Comparison of ENCODE assay signal across 8 cellular contexts in the genomic region with DNA sequence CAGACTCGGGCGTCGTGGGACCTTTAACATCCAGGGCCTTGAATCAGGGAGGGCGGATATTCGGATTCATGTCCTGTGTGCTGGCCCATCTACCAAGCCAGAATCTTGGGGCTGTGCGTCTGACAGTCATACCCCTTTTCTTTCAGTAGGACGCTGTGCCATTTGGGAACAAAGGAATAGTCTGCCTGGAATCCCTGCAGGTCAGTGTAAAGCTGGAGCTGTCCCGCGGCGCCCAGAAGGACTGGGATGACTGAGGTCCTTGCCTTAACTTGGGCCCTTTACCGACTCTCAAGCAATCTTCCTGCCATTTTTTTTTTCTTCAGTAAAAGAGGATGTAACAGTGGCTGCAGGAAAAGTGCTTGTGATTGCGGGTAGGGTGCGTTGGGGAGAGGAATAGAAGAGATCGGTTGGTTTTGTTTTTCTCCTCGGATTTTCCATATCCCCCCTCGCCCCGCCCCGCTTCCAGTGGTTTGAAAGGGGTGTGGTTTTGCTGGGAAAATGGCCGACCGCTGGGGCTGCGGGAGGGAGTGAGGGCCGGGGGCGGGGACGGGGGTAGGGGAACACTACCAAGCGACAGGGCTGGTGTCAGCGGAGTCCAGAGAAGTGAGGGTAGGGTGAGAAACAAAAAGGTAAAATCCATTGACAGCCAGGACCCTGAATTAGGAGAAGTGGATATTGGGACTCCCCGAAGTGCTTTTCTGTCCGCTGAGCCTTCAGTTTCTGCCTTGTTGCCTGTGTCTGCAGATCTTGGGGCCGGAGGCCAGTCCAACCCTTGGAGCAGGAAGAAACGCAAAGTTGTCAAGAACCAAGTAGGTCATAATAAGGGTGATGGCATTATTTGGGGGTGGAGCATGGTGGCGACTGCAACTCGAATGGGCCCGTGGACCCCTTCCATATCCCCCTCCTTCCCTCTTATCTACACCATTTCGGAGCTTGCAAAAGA. TPM values are rescaled to one million over a fixed set of nuclear protein-coding genes. Genes with fewer than 3 reads are reported as not detected.
DNase-seq lines count a peak whose midpoint lies in the region; ATAC-seq and TF ChIP-seq lines count a peak whose summit lies in the region.

No MANE protein-coding gene starts in this region.

- CTCF ChIA-PET in activated CD4-positive, alpha-beta T cell treated with anti-CD3 and anti-CD28 coated beads for 36 hours (lab: Charles Lee): no interaction called here

- in situ Hi-C loops in SK-MEL-5 (cut with HindIII; ENCODE audit: low pct_unique_long_range_greater_than_20kb, low sequenced_read_pairs): no loop called here

- TF ChIP-seq CTCF in epithelial cell of proximal tubule (conservative IDR thresholded peaks at IDR 0.05; ENCODE audit: low read depth, low read length) (no peak), thyroid gland (IDR thresholded peaks at IDR 0.05) (no peak)

- no peak for ATAC-seq in activated CD4-positive, alpha-beta T cell treated with anti-CD3 and anti-CD28 coated beads for 36 hours
- no peak for ATAC-seq in GM21825 (IDR thresholded peaks at IDR 0.05; ENCODE audit: unreplicated experiment)

- intact Hi-C loops in activated CD4-positive, alpha-beta T cell treated with anti-CD3 and anti-CD28 coated beads for 36 hours (cut with DNase I, micrococcal nuclease): loop anchor here in 1 of 2 experiments (10.0 kb wide), 1 partner anchor 136 kb away; no protein-coding TSS in a partner anchor
- intact Hi-C loops in thyroid gland (cut with DNase I): no loop called here

- H3K27ac Mint-ChIP-seq in activated CD4-positive, alpha-beta T cell treated with anti-CD3 and anti-CD28 coated beads for 36 hours: no peak overlapping the region

- H3K36me3 Mint-ChIP-seq in activated CD4-positive, alpha-beta T cell treated with anti-CD3 and anti-CD28 coated beads for 36 hours (ENCODE audit: low read depth): no peaks in the 10 kb centered on the region

- H3K9me3 ChIP-seq in mesodermal cell (ENCODE audit: control insufficient read depth, low read length) (no peaks in the 10 kb centered on the region), thyroid gland (no peaks in the 10 kb centered on the region)

- peaks cover 9% of the 10 kb centered on the region for H3K27me3 Mint-ChIP-seq in activated CD4-positive, alpha-beta T cell treated with anti-CD3 and anti-CD28 coated beads for 36 hours

- peak overlapping the region; percentile 74 for H3K4me3 ChIP-seq in epithelial cell of proximal tubule (ENCODE audit: low read depth, low read length)
- peak overlapping the region; percentile 54 for H3K4me3 ChIP-seq in mesodermal cell (ENCODE audit: extremely low read depth, insufficient read depth, low read length, poor library complexity, severe bottlenecking)
- H3K4me3 ChIP-seq in thyroid gland (replicated peaks in 1 of 3): peak overlapping the region in 2 of 3 donors; percentile 38 to 56

- no peaks in the 10 kb centered on the region for H3K9me3 Mint-ChIP-seq in activated CD4-positive, alpha-beta T cell treated with anti-CD3 and anti-CD28 coated beads for 36 hours (ENCODE audit: low read depth)

- DNase-seq in activated CD4-positive, alpha-beta T cell treated with anti-CD3 and anti-CD28 coated beads for 36 hours: peak; percentile 7
- DNase-seq in activated CD4-positive, alpha-beta T cell treated with anti-CD3 and anti-CD28 coated beads, Interleukin-2, amount 50 U/mL, for 4 hours: no peak
- DNase-seq in SK-MEL-5 (ENCODE audit: low read depth, low spot score) (peak; percentile 38), epithelial cell of proximal tubule (ENCODE audit: low read depth) (no peak), thyroid gland (peak; percentile 55 to 65)
- no peak for DNase-seq in stimulated activated CD4-positive, alpha-beta T cell treated with anti-CD3 and anti-CD28 coated beads, Interleukin-4, amount 100 ng/mL, for 4 hours

- POLR2A ChIA-PET in activated CD4-positive, alpha-beta T cell treated with anti-CD3 and anti-CD28 coated beads for 36 hours (lab: Charles Lee): no interaction called here

- H3K4me3 Mint-ChIP-seq in activated CD4-positive, alpha-beta T cell treated with anti-CD3 and anti-CD28 coated beads for 36 hours: peak overlapping the region; percentile 70

- H3K27ac ChIP-seq in mesodermal cell (ENCODE audit: low read depth, low read length, severe bottlenecking) (peak overlapping the region; percentile 94), thyroid gland (peak overlapping the region; percentile 66 to 80 (median 74))

- TF ChIP-seq POLR2A in thyroid gland (IDR thresholded peaks at IDR 0.05): peak in 1 of 2 donors; percentile 6

- no peaks in the 10 kb centered on the region for H3K27me3 ChIP-seq in thyroid gland

- 7 to 12% methylated on average over 11 of the region's 34 CpGs for WGBS in mesodermal cell (ENCODE audit: insufficient coverage in 2 of 2), 2 experiments
- 5% methylated on average over 23 to 28 of the region's 34 CpGs for WGBS in thyroid gland, 2 donors

- H3K36me3 ChIP-seq in mesodermal cell (ENCODE audit: control insufficient read depth, insufficient read depth, low read length): peaks cover 17% of the 10 kb centered on the region
- no peaks in the 10 kb centered on the region for H3K36me3 ChIP-seq in thyroid gland

- no peaks in the 10 kb centered on the region for H3K4me1 ChIP-seq in mesodermal cell (ENCODE audit: control insufficient read depth, insufficient read depth, low read length, poor library complexity, severe bottlenecking)
- H3K4me1 ChIP-seq in thyroid gland: no peaks in the 10 kb centered on the region

- H3K4me1 Mint-ChIP-seq in activated CD4-positive, alpha-beta T cell treated with anti-CD3 and anti-CD28 coated beads for 36 hours: peaks cover 8% of the 10 kb centered on the region

RNA-seq across cellular contexts. Expression of a gene that starts 0.7 kb away (rescaled TPM):
- 1 to 10 TPM; 1.9 to 2.6 TPM for total RNA-seq in activated CD4-positive, alpha-beta T cell treated with anti-CD3 and anti-CD28 coated beads for 36 hours
- total RNA-seq in SK-MEL-5 (2014; rRNA removed; shearing (Covaris generic)): 27.2 and 30.8 TPM in 2 replicates
- 10.7 and 12.7 TPM in 2 replicates for polyA plus RNA-seq in SK-MEL-5 (2015; cell fraction: cytosol; rRNA removed)
- 8.8 and 9.6 TPM in 2 replicates for polyA plus RNA-seq in SK-MEL-5 (2015; cell fraction: nucleus; rRNA removed)
- total RNA-seq in epithelial cell of proximal tubule: 15.5 and 18.3 TPM in 2 replicates
- polyA plus RNA-seq in mesodermal cell (2013, experiment 1 of 2): 40.5 TPM
- polyA plus RNA-seq in mesodermal cell (2013, experiment 2 of 2): 40.2 TPM
- total RNA-seq in thyroid gland: 10 to 100 TPM; 22.4 to 32.7 (median 27.8) TPM

Comparison
In these comparisons a context has a peak if more than half of its experiments do, and no peak if none do; other contexts are left out.
1. DNase-seq: peak in activated CD4-positive, alpha-beta T cell treated with anti-CD3 and anti-CD28 coated beads for 36 hours (single experiment), SK-MEL-5 (single experiment) and thyroid gland (2 of 2); none in activated CD4-positive, alpha-beta T cell treated with anti-CD3 and anti-CD28 coated beads, Interleukin-2, amount 50 U/mL, for 4 hours (0 of 2), epithelial cell of proximal tubule (single experiment) and stimulated activated CD4-positive, alpha-beta T cell treated with anti-CD3 and anti-CD28 coated beads, Interleukin-4, amount 100 ng/mL, for 4 hours (0 of 2).
2. Peak in every context shown above with its lines, with median percentiles within 50 percentile points of each other: H3K4me3 ChIP-seq.